In the genomic region with DNA sequence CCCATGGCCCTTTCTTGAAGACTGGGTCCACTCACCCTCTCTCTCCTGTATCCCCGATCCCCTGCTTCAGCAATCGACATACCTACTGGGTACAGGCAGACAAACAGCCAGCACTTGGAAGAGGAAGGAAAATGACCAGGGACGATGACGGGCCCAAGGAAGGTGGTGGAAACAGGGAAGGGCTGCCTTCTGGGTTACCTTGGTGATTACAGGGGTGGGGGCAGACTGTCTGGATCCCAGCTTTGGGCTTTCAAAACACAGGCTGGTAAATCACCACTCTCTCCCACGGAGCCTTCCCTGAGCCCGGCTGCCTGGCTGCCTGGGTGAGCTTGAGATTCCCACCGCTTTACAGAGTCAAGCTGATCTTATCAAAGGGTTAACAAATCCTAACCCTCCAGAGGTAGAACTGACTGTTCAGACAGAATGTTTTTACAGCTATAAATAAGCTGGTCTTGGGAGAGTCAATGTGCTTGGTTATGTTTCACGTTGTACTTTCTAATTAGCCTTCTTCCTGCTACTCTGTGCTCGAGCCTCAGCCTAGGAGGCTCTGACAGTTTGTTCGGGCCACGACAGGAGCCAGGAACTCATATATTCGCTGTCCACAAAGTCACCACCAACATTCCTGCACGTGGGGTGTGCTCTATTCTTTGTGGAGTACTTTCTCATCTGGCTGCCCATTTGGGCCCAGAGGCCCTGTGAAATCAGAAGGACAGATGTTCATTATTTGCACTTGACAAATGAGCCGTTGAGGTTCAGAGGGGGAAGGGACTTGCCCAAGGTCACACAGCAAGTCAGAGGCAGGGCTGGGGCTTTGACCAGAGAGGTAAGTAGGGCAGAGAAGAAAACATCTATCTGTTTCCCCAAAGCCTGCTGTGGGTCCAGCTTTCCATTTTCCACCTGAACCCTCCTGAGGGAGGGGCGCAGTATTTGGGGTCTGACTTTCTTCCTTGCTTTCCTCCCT, we compare ENCODE assay signal across 15 cellular contexts.
DNase-seq lines count a peak whose midpoint lies in the region; ATAC-seq and TF ChIP-seq lines count a peak whose summit lies in the region.
"Had no signal": no experiment of that assay in that cellular context is flagged by ENCODE, and none has a peak within 500 bp of the region (broad histone marks: within the 10 kb centered on the region; RNA-seq: fewer than 3 reads in every experiment).

No MANE protein-coding gene starts in this region.

- no peak overlapping the region for H3K4me3 Mint-ChIP-seq in MCF 10A (ENCODE audit: unreplicated experiment)
- no peak overlapping the region for H3K4me3 Mint-ChIP-seq in activated CD8-positive, alpha-beta memory T cell treated with anti-CD3 and anti-CD28 coated beads, Interleukin-2, amount 10 ng/mL, durations not matched to agents 7 days and 5 days
- no peak overlapping the region for H3K4me3 Mint-ChIP-seq in naive thymus-derived CD4-positive, alpha-beta T cell
- H3K4me3 Mint-ChIP-seq: activated naive CD4-positive, alpha-beta T cell treated with anti-CD3 and anti-CD28 coated beads, Interleukin-2, amount 50 U/mL, for 24 hours; H9 had no signal

- DNase-seq in MCF 10A (ENCODE audit: unreplicated experiment) (no peak), mammary epithelial cell (no peak), left cardiac atrium (no peak), psoas muscle (no peak), vagina (ENCODE audit: extremely low spot score in 2 of 2) (no peak)
- DNase-seq in activated CD8-positive, alpha-beta memory T cell treated with anti-CD3 and anti-CD28 coated beads, Interleukin-2, amount 10 ng/mL, durations not matched to agents 7 days and 5 days = no peak
- no peak for DNase-seq in naive thymus-derived CD4-positive, alpha-beta T cell
- DNase-seq: 8988T, H9, MM.1S, NCI-H2171 had no signal

- H3K4me2 ChIP-seq in mammary epithelial cell (ENCODE audit: insufficient read depth, low read depth, low read length) = no peak overlapping the region

- in situ Hi-C loops in mammary epithelial cell (cut with MboI; ENCODE audit: low sequenced_read_pairs in 2 of 2) = no loop called here

- TF ChIP-seq POLR2A in vagina (IDR thresholded peaks at IDR 0.05) = no peak

- H3K4me1 ChIP-seq in mammary epithelial cell (ENCODE audit: insufficient read depth, low read length) (peaks cover 26% of the 10 kb centered on the region), psoas muscle (peaks cover 22% of the 10 kb centered on the region), vagina (peaks cover 27% of the 10 kb centered on the region)
- H3K4me1 ChIP-seq in naive thymus-derived CD4-positive, alpha-beta T cell (ENCODE audit: control insufficient read depth in 2 of 2, insufficient read depth in 2 of 2, low read length in 2 of 2) = no peaks in the 10 kb centered on the region
- H3K4me1 ChIP-seq: right lobe of liver, SJSA1 had no signal

- 68% methylated on average over 13 of the region's 15 CpGs for WGBS in mammary epithelial cell (ENCODE audit: low coverage, missing lambda C conversion rate)
- 43 to 60% (median 53%) methylated on average over 15 of the region's 15 CpGs for WGBS in psoas muscle, 3 donors

- BruUV-seq in MCF 10A (replicated peaks; lab: Mats Ljungman, UMichigan) (no TSS peak), mammary epithelial cell (replicated peaks; lab: Mats Ljungman, UMichigan) (no TSS peak)

- ATAC-seq in left cardiac atrium (peak; percentile 30 to 65), psoas muscle (peak; percentile 14 to 82 (median 48)), HG02610 (IDR thresholded peaks at IDR 0.05; ENCODE audit: unreplicated experiment) (no peak)
- ATAC-seq in activated CD8-positive, alpha-beta memory T cell treated with anti-CD3 and anti-CD28 coated beads, Interleukin-2, amount 10 ng/mL, durations not matched to agents 7 days and 5 days = no peak
- no peak for ATAC-seq in naive thymus-derived CD4-positive, alpha-beta T cell

- no peaks in the 10 kb centered on the region for H3K79me2 ChIP-seq in mammary epithelial cell (ENCODE audit: insufficient read depth, low read length)

- no peak overlapping the region for H2AFZ ChIP-seq in mammary epithelial cell (ENCODE audit: low read depth, low read length)

- peak overlapping the region; percentile 10 for H3K27ac Mint-ChIP-seq in MCF 10A (ENCODE audit: low read depth, unreplicated experiment)
- no peak overlapping the region for H3K27ac Mint-ChIP-seq in activated CD8-positive, alpha-beta memory T cell treated with anti-CD3 and anti-CD28 coated beads, Interleukin-2, amount 10 ng/mL, durations not matched to agents 7 days and 5 days
- H3K27ac Mint-ChIP-seq in naive thymus-derived CD4-positive, alpha-beta T cell = no peak overlapping the region
- H3K27ac Mint-ChIP-seq: activated naive CD4-positive, alpha-beta T cell treated with anti-CD3 and anti-CD28 coated beads, Interleukin-2, amount 50 U/mL, for 24 hours had no signal

- no peaks in the 10 kb centered on the region for H3K27me3 Mint-ChIP-seq in MCF 10A (ENCODE audit: insufficient read depth, unreplicated experiment)
- H3K27me3 Mint-ChIP-seq in activated CD8-positive, alpha-beta memory T cell treated with anti-CD3 and anti-CD28 coated beads, Interleukin-2, amount 10 ng/mL, durations not matched to agents 7 days and 5 days = peaks cover 7% of the 10 kb centered on the region
- H3K27me3 Mint-ChIP-seq in naive thymus-derived CD4-positive, alpha-beta T cell = no peaks in the 10 kb centered on the region
- H3K27me3 Mint-ChIP-seq: activated naive CD4-positive, alpha-beta T cell treated with anti-CD3 and anti-CD28 coated beads, Interleukin-2, amount 50 U/mL, for 24 hours had no signal

- dilution Hi-C loops in mammary epithelial cell (cut with HindIII; ENCODE audit: low sequenced_read_pairs) = no loop called here

- H3K4me3 ChIP-seq in mammary epithelial cell (replicated peaks in 1 of 3; ENCODE audit: insufficient read depth in 1 of 3, low read depth in 2 of 3, low read length in 3 of 3) (no peak overlapping the region), psoas muscle (no peak overlapping the region), vagina (no peak overlapping the region)
- H3K4me3 ChIP-seq in naive thymus-derived CD4-positive, alpha-beta T cell (ENCODE audit: low read length) = no peak overlapping the region
- H3K4me3 ChIP-seq: right lobe of liver, SJSA1 had no signal

- intact Hi-C loops in MCF 10A (cut with micrococcal nuclease) (no loop called here), mammary epithelial cell (cut with micrococcal nuclease) (no loop called here), left cardiac atrium (cut with DNase I) (no loop called here), psoas muscle (cut with DNase I) (no loop called here), vagina (cut with DNase I) (no loop called here)
- intact Hi-C loops in naive thymus-derived CD4-positive, alpha-beta T cell (cut with micrococcal nuclease) = no loop called here

- H3K27ac ChIP-seq in mammary epithelial cell (ENCODE audit: insufficient read depth, low read depth, low read length) (no peak overlapping the region), psoas muscle (peak overlapping the region; percentile 61), vagina (peak overlapping the region; percentile 53)
- H3K27ac ChIP-seq in naive thymus-derived CD4-positive, alpha-beta T cell (ENCODE audit: low read depth, low read length) = no peak overlapping the region
- H3K27ac ChIP-seq: right lobe of liver, SJSA1 had no signal

- no peak overlapping the region for H3K9ac ChIP-seq in mammary epithelial cell (ENCODE audit: insufficient read depth, low read length)

- no peaks in the 10 kb centered on the region for H3K9me3 ChIP-seq in mammary epithelial cell (replicated peaks; ENCODE audit: insufficient read depth, low read length)
- H3K9me3 ChIP-seq in psoas muscle = no peaks in the 10 kb centered on the region
- no peaks in the 10 kb centered on the region for H3K9me3 ChIP-seq in vagina
- no peaks in the 10 kb centered on the region for H3K9me3 ChIP-seq in naive thymus-derived CD4-positive, alpha-beta T cell (ENCODE audit: control insufficient read depth in 2 of 3, low read length in 3 of 3)
- H3K9me3 ChIP-seq: right lobe of liver, SJSA1 had no signal

- H3K27me3 ChIP-seq in mammary epithelial cell (ENCODE audit: insufficient read depth, low read length) (no peaks in the 10 kb centered on the region), psoas muscle (ENCODE audit: insufficient read depth in 3 of 3, low read length in 2 of 3) (no peaks in the 10 kb centered on the region), vagina (no peaks in the 10 kb centered on the region)
- no peaks in the 10 kb centered on the region for H3K27me3 ChIP-seq in naive thymus-derived CD4-positive, alpha-beta T cell (ENCODE audit: control insufficient read depth in 2 of 2, insufficient read depth in 2 of 2, low read length in 2 of 2)
- H3K27me3 ChIP-seq: right lobe of liver, SJSA1 had no signal

- POLR2A ChIA-PET in MCF 10A (lab: Yijun Ruan, JAX) = no interaction called here
- POLR2A ChIA-PET in naive thymus-derived CD4-positive, alpha-beta T cell (lab: Charles Lee) = no interaction called here

- TF ChIP-seq CTCF in MCF 10A (IDR thresholded peaks at IDR 0.05; ENCODE audit: unreplicated experiment) (no peak), mammary epithelial cell (conservative IDR thresholded peaks at IDR 0.05 in 1 of 2, IDR thresholded peaks at IDR 0.05 in 1 of 2; ENCODE audit: extremely low read depth in 1 of 2, insufficient read depth in 1 of 2, low read depth in 1 of 2, low read length in 2 of 2) (no peak), psoas muscle (IDR thresholded peaks at IDR 0.05) (no peak), vagina (IDR thresholded peaks at IDR 0.05) (no peak)

- H4K20me1 ChIP-seq in mammary epithelial cell (ENCODE audit: insufficient read depth, low read length) = no peaks in the 10 kb centered on the region

- H3K36me3 ChIP-seq in mammary epithelial cell (ENCODE audit: insufficient read depth, low read length) (no peaks in the 10 kb centered on the region), psoas muscle (ENCODE audit: insufficient read depth in 1 of 2, low read depth in 1 of 2) (no peaks in the 10 kb centered on the region), vagina (no peaks in the 10 kb centered on the region)
- H3K36me3 ChIP-seq in naive thymus-derived CD4-positive, alpha-beta T cell (ENCODE audit: control insufficient read depth in 2 of 3, insufficient read depth in 3 of 3, low read length in 3 of 3) = no peaks in the 10 kb centered on the region
- H3K36me3 ChIP-seq: right lobe of liver, SJSA1 had no signal

- H3K4me1 Mint-ChIP-seq in MCF 10A (ENCODE audit: insufficient read depth, unreplicated experiment) = peaks cover 30% of the 10 kb centered on the region
- H3K4me1 Mint-ChIP-seq in activated CD8-positive, alpha-beta memory T cell treated with anti-CD3 and anti-CD28 coated beads, Interleukin-2, amount 10 ng/mL, durations not matched to agents 7 days and 5 days = no peaks in the 10 kb centered on the region
- H3K4me1 Mint-ChIP-seq in naive thymus-derived CD4-positive, alpha-beta T cell = peaks cover 0 to 4% (median 0%) of the 10 kb centered on the region in 7 donors
- H3K4me1 Mint-ChIP-seq: activated naive CD4-positive, alpha-beta T cell treated with anti-CD3 and anti-CD28 coated beads, Interleukin-2, amount 50 U/mL, for 24 hours had no signal

- H3K9me3 Mint-ChIP-seq in MCF 10A (ENCODE audit: unreplicated experiment) = no peaks in the 10 kb centered on the region
- no peaks in the 10 kb centered on the region for H3K9me3 Mint-ChIP-seq in activated CD8-positive, alpha-beta memory T cell treated with anti-CD3 and anti-CD28 coated beads, Interleukin-2, amount 10 ng/mL, durations not matched to agents 7 days and 5 days (ENCODE audit: low read depth)
- no peaks in the 10 kb centered on the region for H3K9me3 Mint-ChIP-seq in naive thymus-derived CD4-positive, alpha-beta T cell
- H3K9me3 Mint-ChIP-seq: activated naive CD4-positive, alpha-beta T cell treated with anti-CD3 and anti-CD28 coated beads, Interleukin-2, amount 50 U/mL, for 24 hours; H9 had no signal

- CTCF ChIA-PET in MCF 10A (lab: Yijun Ruan, JAX) = interaction anchor here (1.0 kb wide), 1 partner anchor 29 kb away, joined by 4 read pairs; no protein-coding TSS in a partner anchor
- CTCF ChIA-PET in mammary epithelial cell (lab: Charles Lee; ENCODE audit: low non-redundant PET) = interaction anchor here (0.6 kb wide), 1 partner anchor 1722 kb away, joined by 4 read pairs; no protein-coding TSS in a partner anchor
- CTCF ChIA-PET in activated CD8-positive, alpha-beta memory T cell treated with anti-CD3 and anti-CD28 coated beads, Interleukin-2, amount 10 ng/mL, durations not matched to agents 7 days and 5 days (lab: Charles Lee) = interaction anchor here (0.6 kb wide), 1 partner anchor 180 kb away, joined by 3 read pairs; no protein-coding TSS in a partner anchor
- CTCF ChIA-PET in naive thymus-derived CD4-positive, alpha-beta T cell (lab: Charles Lee) = no interaction called here

- peaks cover 5% of the 10 kb centered on the region for H3K36me3 Mint-ChIP-seq in MCF 10A (ENCODE audit: insufficient read depth, unreplicated experiment)
- no peaks in the 10 kb centered on the region for H3K36me3 Mint-ChIP-seq in activated CD8-positive, alpha-beta memory T cell treated with anti-CD3 and anti-CD28 coated beads, Interleukin-2, amount 10 ng/mL, durations not matched to agents 7 days and 5 days
- H3K36me3 Mint-ChIP-seq in naive thymus-derived CD4-positive, alpha-beta T cell = no peaks in the 10 kb centered on the region
- H3K36me3 Mint-ChIP-seq: activated naive CD4-positive, alpha-beta T cell treated with anti-CD3 and anti-CD28 coated beads, Interleukin-2, amount 50 U/mL, for 24 hours had no signal

Comparison
In these comparisons a context has a peak if more than half of its experiments do, and no peak if none do; other contexts are left out.
1. H3K27ac ChIP-seq: peak in psoas muscle (single experiment) and vagina (single experiment); none in mammary epithelial cell (single experiment) and naive thymus-derived CD4-positive, alpha-beta T cell (single experiment).
2. ATAC-seq: peak in left cardiac atrium (2 of 2) and psoas muscle (4 of 4); none in HG02610 (single experiment), activated CD8-positive, alpha-beta memory T cell treated with anti-CD3 and anti-CD28 coated beads, Interleukin-2, amount 10 ng/mL, durations not matched to agents 7 days and 5 days (single experiment) and naive thymus-derived CD4-positive, alpha-beta T cell (single experiment).